14 cellular contexts compared by ENCODE assay signal in genomic region chrX:117989512-117989911, GRCh38.
"Had no signal": no experiment of that assay in that cellular context is flagged by ENCODE, and none has a peak within 500 bp of the region (broad histone marks: within the 10 kb centered on the region; RNA-seq: fewer than 3 reads in every experiment).

No MANE protein-coding gene starts in this region.

- H3K27me3 Mint-ChIP-seq: activated CD8-positive, alpha-beta T cell treated with anti-CD3 and anti-CD28 coated beads for 36 hours; activated naive CD8-positive, alpha-beta T cell treated with anti-CD3 and anti-CD28 coated beads for 36 hours had no signal

- ATAC-seq: activated CD8-positive, alpha-beta T cell treated with anti-CD3 and anti-CD28 coated beads for 36 hours; activated T-cell treated with anti-CD3 and anti-CD28 coated beads, Interleukin-2, amount 50 U/mL, for 72 hours had no signal

- H3K9me3 Mint-ChIP-seq: activated CD8-positive, alpha-beta T cell treated with anti-CD3 and anti-CD28 coated beads for 36 hours; activated naive CD8-positive, alpha-beta T cell treated with anti-CD3 and anti-CD28 coated beads for 36 hours; activated T-cell treated with anti-CD3 and anti-CD28 coated beads, Interleukin-2, amount 50 U/mL, for 72 hours had no signal

- H3K36me3 Mint-ChIP-seq: activated naive CD8-positive, alpha-beta T cell treated with anti-CD3 and anti-CD28 coated beads for 36 hours had no signal

- DNase-seq: activated CD4-positive, alpha-beta T cell treated with anti-CD3 and anti-CD28 coated beads for 4 hours; activated CD8-positive, alpha-beta memory T cell treated with anti-CD3 and anti-CD28 coated beads, Interleukin-2, amount 50 U/mL, for 4 hours; activated CD8-positive, alpha-beta T cell treated with anti-CD3 and anti-CD28 coated beads for 36 hours; activated gamma-delta T cell treated with Interleukin-2 at 50 U/mL for 16 hours; activated naive CD8-positive, alpha-beta T cell treated with anti-CD3 and anti-CD28 coated beads for 36 hours; activated T-cell treated with anti-CD3 and anti-CD28 coated beads, Interleukin-2, amount 50 U/mL, for 72 hours; anterior cingulate cortex; hypothalamus; mesenchymal stem cell; nephron progenitor cell; stimulated activated CD4-positive, alpha-beta T cell treated with anti-CD3 and anti-CD28 coated beads, Interleukin-12 subunit alpha, Interleukin-12 subunit beta, amount 100 ng/mL, for 4 hours; stimulated activated naive CD4-positive, alpha-beta T cell treated with Interleukin-2 at 50 U/mL for 16 hours; T-helper 1 cell; trophoblast cell had no signal

- H3K4me1 Mint-ChIP-seq: activated naive CD8-positive, alpha-beta T cell treated with anti-CD3 and anti-CD28 coated beads for 36 hours; nephron progenitor cell had no signal

- H3K4me3 Mint-ChIP-seq: activated CD8-positive, alpha-beta T cell treated with anti-CD3 and anti-CD28 coated beads for 36 hours; activated naive CD8-positive, alpha-beta T cell treated with anti-CD3 and anti-CD28 coated beads for 36 hours; activated T-cell treated with anti-CD3 and anti-CD28 coated beads, Interleukin-2, amount 50 U/mL, for 72 hours; nephron progenitor cell had no signal

- H3K27ac Mint-ChIP-seq: activated CD8-positive, alpha-beta T cell treated with anti-CD3 and anti-CD28 coated beads for 36 hours; activated naive CD8-positive, alpha-beta T cell treated with anti-CD3 and anti-CD28 coated beads for 36 hours; activated T-cell treated with anti-CD3 and anti-CD28 coated beads, Interleukin-2, amount 50 U/mL, for 72 hours; nephron progenitor cell had no signal
